In the genomic region with DNA sequence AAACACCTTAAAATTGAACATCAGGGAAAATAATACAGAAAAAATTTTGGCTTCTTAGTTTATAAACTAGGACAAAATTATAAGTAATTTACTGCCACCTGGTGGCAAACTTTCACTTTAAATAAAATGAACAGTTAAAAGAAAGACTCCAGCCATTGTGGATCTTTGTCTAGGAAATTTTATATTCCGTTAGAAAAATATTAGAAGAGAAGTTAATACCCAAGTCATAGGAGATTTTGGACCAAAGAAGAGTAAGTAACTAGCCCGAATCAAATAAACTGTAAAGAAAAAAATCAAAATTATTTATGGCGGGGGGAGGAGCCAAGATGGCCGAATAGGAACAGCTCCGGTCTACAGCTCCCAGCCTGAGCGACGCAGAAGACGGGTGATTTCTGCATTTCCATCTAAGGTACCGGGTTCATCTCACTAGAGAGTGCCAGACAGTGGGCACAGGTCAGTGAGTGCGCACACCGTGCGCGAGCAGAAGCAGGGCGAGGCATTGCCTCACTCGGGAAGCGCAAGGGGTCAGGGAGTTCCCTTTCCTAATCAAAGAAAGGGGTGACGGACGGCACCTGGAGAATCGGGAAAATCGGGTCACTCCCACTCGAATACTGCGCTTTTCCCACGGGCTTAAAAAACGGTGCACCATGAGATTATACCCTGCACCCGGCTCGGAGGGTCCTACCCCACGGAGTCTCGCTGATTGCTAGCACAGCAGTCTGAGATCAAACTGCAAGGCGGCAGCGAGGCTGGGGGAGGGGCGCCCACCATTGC, we compare ENCODE assay signal across 8 cellular contexts.
DNase-seq lines count a peak whose midpoint lies in the region; ATAC-seq, FAIRE-seq and TF ChIP-seq lines count a peak whose summit lies in the region.
"Not testable (repeated sequence)": the region's sequence is repeated elsewhere in the genome, so short reads cannot be mapped to it uniquely, and the experiment has no call there.

No MANE protein-coding gene starts in this region.

- not testable (repeated sequence) for H3K36me3 Mint-ChIP-seq in activated CD4-positive, alpha-beta T cell treated with anti-CD3 and anti-CD28 coated beads, Interleukin-2, amount 10 ng/mL, durations not matched to agents 7 days and 5 days (ENCODE audit: low read depth)

- not testable (repeated sequence) for H3K9me3 ChIP-seq in endothelial cell of umbilical vein (replicated peaks; ENCODE audit: control insufficient read depth, insufficient read depth, low read length); HepG2 (ENCODE audit: low read length)

- not testable (repeated sequence) for H3K4me2 ChIP-seq in endothelial cell of umbilical vein (ENCODE audit: insufficient read depth, low read length)
- peak overlapping the region; percentile 67 for H3K4me2 ChIP-seq in HepG2 (ENCODE audit: low read depth, low read length)

- TF ChIP-seq RAD21 in HepG2 (CRISPR knock-in tag; IDR thresholded peaks at IDR 0.05) = not testable (repeated sequence)

- intact Hi-C loops in endothelial cell of umbilical vein (cut with micrococcal nuclease) (loop anchor here (1.0 kb wide), 2 partner anchors 39 to 63 kb away; no protein-coding TSS in a partner anchor), HepG2 (cut with micrococcal nuclease; ENCODE audit: unreplicated experiment) (loop anchor here (1.0 to 10.0 kb wide), 4 partner anchors 39 to 662 kb away; a partner anchor contains a TSS)

- in situ Hi-C loops in HepG2 (cut with HindIII; ENCODE audit: extremely low pct_ligation_motif_present, low pct_unique_long_range_greater_than_20kb) = loop anchor here (25.0 kb wide), 2 partner anchors 660 to 1060 kb away; a partner anchor contains a TSS

- not testable (repeated sequence) for BruUV-seq in endothelial cell of umbilical vein (replicated peaks; lab: Mats Ljungman, UMichigan); HepG2 (replicated peaks; lab: Mats Ljungman, UMichigan)

- POLR2A ChIA-PET in activated CD4-positive, alpha-beta T cell treated with anti-CD3 and anti-CD28 coated beads, Interleukin-2, amount 10 ng/mL, durations not matched to agents 7 days and 5 days (lab: Charles Lee); endothelial cell of umbilical vein (lab: Charles Lee); HepG2 (lab: Yijun Ruan, JAX): not testable (repeated sequence)

- H3K36me3 ChIP-seq in endothelial cell of umbilical vein (ENCODE audit: control insufficient read depth in 2 of 2, extremely low read depth in 1 of 2, insufficient read depth in 2 of 2, low read length in 2 of 2); HepG2 (replicated peaks in 1 of 2; ENCODE audit: control insufficient read depth in 1 of 2, insufficient read depth in 2 of 2, low read length in 2 of 2): not testable (repeated sequence)

- H3K9me3 Mint-ChIP-seq in activated CD4-positive, alpha-beta T cell treated with anti-CD3 and anti-CD28 coated beads, Interleukin-2, amount 10 ng/mL, durations not matched to agents 7 days and 5 days = not testable (repeated sequence)

- not testable (repeated sequence) for DNase-seq in D721Med (ENCODE audit: insufficient read length, low spot score); HFF-Myc (ENCODE audit: extremely low read depth, low read depth)
- DNase-seq in NCI-H1417 treated with DMSO at 0.1 percent for 48 hours (lab: John Stamatoyannopoulos, UW) (peak; percentile 72), NOMO-1 treated with dmso at 0.1 percent for 144 hours (lab: John Stamatoyannopoulos, UW; ENCODE audit: unreplicated experiment) (peak; percentile 11), endothelial cell of umbilical vein (ENCODE audit: low read depth, low spot score) (peak; percentile 34), HepG2 (ENCODE audit: low spot score) (peak; percentile 50), stromal cell of bone marrow (ENCODE audit: low read depth) (peak; percentile 35)
- DNase-seq in activated CD4-positive, alpha-beta T cell treated with anti-CD3 and anti-CD28 coated beads, Interleukin-2, amount 10 ng/mL, durations not matched to agents 7 days and 5 days = peak; percentile 22

- not testable (repeated sequence) for H3K9ac ChIP-seq in endothelial cell of umbilical vein (replicated peaks; ENCODE audit: extremely low read depth, insufficient read depth, low read length)
- peak overlapping the region; percentile 52; the same call in 1 of the 2 replicates for H3K9ac ChIP-seq in HepG2 (ENCODE audit: insufficient read depth, low read depth, low read length)

- H3K9me1 ChIP-seq in endothelial cell of umbilical vein (replicated peaks; ENCODE audit: control insufficient read depth, extremely low read depth, insufficient read depth, low read length) = not testable (repeated sequence)

- WGBS in HepG2 (ENCODE audit: low lambda C conversion rate) = 3% methylated on average over 9 of the region's 31 CpGs

- H2AFZ ChIP-seq in endothelial cell of umbilical vein (ENCODE audit: low read depth, low read length); HepG2 (ENCODE audit: low read length): not testable (repeated sequence)

- not testable (repeated sequence) for H3K27ac Mint-ChIP-seq in activated CD4-positive, alpha-beta T cell treated with anti-CD3 and anti-CD28 coated beads, Interleukin-2, amount 10 ng/mL, durations not matched to agents 7 days and 5 days

- not testable (repeated sequence) for H3K4me1 ChIP-seq in endothelial cell of umbilical vein (ENCODE audit: control insufficient read depth, extremely low read depth, insufficient read depth, low read length); HepG2 (ENCODE audit: insufficient read depth, low read length)

- H3K4me1 Mint-ChIP-seq in activated CD4-positive, alpha-beta T cell treated with anti-CD3 and anti-CD28 coated beads, Interleukin-2, amount 10 ng/mL, durations not matched to agents 7 days and 5 days = not testable (repeated sequence)

- not testable (repeated sequence) for H3K4me3 Mint-ChIP-seq in activated CD4-positive, alpha-beta T cell treated with anti-CD3 and anti-CD28 coated beads, Interleukin-2, amount 10 ng/mL, durations not matched to agents 7 days and 5 days

- not testable (repeated sequence) for H3K79me2 ChIP-seq in endothelial cell of umbilical vein (ENCODE audit: control insufficient read depth, insufficient read depth, low read length); HepG2 (ENCODE audit: insufficient read depth, low read length)

- not testable (repeated sequence) for H4K20me1 ChIP-seq in endothelial cell of umbilical vein (replicated peaks; ENCODE audit: control insufficient read depth, extremely low read depth, insufficient read depth, low read length); HepG2 (ENCODE audit: insufficient read depth, low read length)

- H3K27ac ChIP-seq in endothelial cell of umbilical vein (ENCODE audit: insufficient read depth, low read depth, low read length); HepG2 (ENCODE audit: extremely low read length, insufficient read depth, low read length): not testable (repeated sequence)

- H3K27me3 Mint-ChIP-seq in activated CD4-positive, alpha-beta T cell treated with anti-CD3 and anti-CD28 coated beads, Interleukin-2, amount 10 ng/mL, durations not matched to agents 7 days and 5 days = not testable (repeated sequence)

- FAIRE-seq in D721Med (lab: Jason Lieb, UNC); HepG2 (lab: Jason Lieb, UNC): not testable (repeated sequence)
- FAIRE-seq in endothelial cell of umbilical vein (lab: Jason Lieb, UNC) = peak; percentile 24

- TF ChIP-seq POLR2A in endothelial cell of umbilical vein (IDR thresholded peaks at IDR 0.05; ENCODE audit: low read depth, low read length); HepG2 (IDR thresholded peaks at IDR 0.05; ENCODE audit: insufficient read depth in 1 of 2, low read depth in 2 of 2, low read length in 2 of 2): not testable (repeated sequence)

- CTCF ChIA-PET in activated CD4-positive, alpha-beta T cell treated with anti-CD3 and anti-CD28 coated beads, Interleukin-2, amount 10 ng/mL, durations not matched to agents 7 days and 5 days (lab: Charles Lee) = not testable (repeated sequence)
- CTCF ChIA-PET in endothelial cell of umbilical vein (lab: Charles Lee) = interaction anchor here (0.8 to 6.0 kb wide), 7 partner anchors 9 to 661 kb away, joined by 3 to 74 read pairs (median 5); no protein-coding TSS in a partner anchor
- CTCF ChIA-PET in HepG2 (lab: Yijun Ruan, JAX; ENCODE audit: low intra/inter-chr PET ratio, low total read pairs) = interaction anchor here (1.1 kb wide), 1 partner anchor 38 kb away, joined by 6 read pairs; no protein-coding TSS in a partner anchor

- TF ChIP-seq CTCF in D721Med (IDR thresholded peaks at IDR 0.05; ENCODE audit: insufficient read depth, missing control alignments) (peak; percentile 40), HFF-Myc (IDR thresholded peaks at IDR 0.05; ENCODE audit: low read depth, low read length, missing control alignments) (peak; percentile 3), endothelial cell of umbilical vein (IDR thresholded peaks at IDR 0.05; ENCODE audit: extremely low read depth in 1 of 2, insufficient read depth in 1 of 2, low read depth in 1 of 2, low read length in 2 of 2) (peak in 1 of 2 donors; percentile 15), HepG2 (CRISPR knock-in tag; IDR thresholded peaks at IDR 0.05) (peak; percentile 23; the same call in 1 of the 2 replicates)

- not testable (repeated sequence) for TF ChIP-seq EP300 in HepG2 (IDR thresholded peaks at IDR 0.05; ENCODE audit: low read depth in 2 of 2, low read length in 2 of 2); HepG2 (CRISPR knock-in tag; IDR thresholded peaks at IDR 0.05; ENCODE audit: borderline replicate concordance)

- H3K4me3 ChIP-seq in HFF-Myc (replicated peaks; ENCODE audit: low read depth, low read length); endothelial cell of umbilical vein (replicated peaks in 1 of 3; ENCODE audit: insufficient read depth in 1 of 3, low read depth in 1 of 3, low read length in 3 of 3): not testable (repeated sequence)
- H3K4me3 ChIP-seq in HepG2 (replicated peaks in 1 of 3; ENCODE audit: insufficient read depth in 1 of 3, low read depth in 2 of 3, low read length in 3 of 3) = peak overlapping the region; percentile 59 to 65 (median 62); a peak in 5 of 6 replicates

- dilution Hi-C loops in endothelial cell of umbilical vein (cut with MboI; ENCODE audit: extremely low pct_ligation_motif_present, low sequenced_read_pairs) = not testable (repeated sequence)

- not testable (repeated sequence) for H3K27me3 ChIP-seq in endothelial cell of umbilical vein (ENCODE audit: control insufficient read depth in 2 of 2, insufficient read depth in 2 of 2, low read length in 2 of 2); HepG2 (ENCODE audit: control insufficient read depth in 1 of 2, insufficient read depth in 2 of 2, low read length in 2 of 2)

- peak; percentile 68 for ATAC-seq in HepG2

TF ChIP-seq in HepG2, 621 proteins besides CTCF, POLR2A, EP300 and RAD21 (continues in another document):
- TF ChIP-seq YY1 (IDR thresholded peaks at IDR 0.05; ENCODE audit: insufficient read depth, insufficient replicate concordance, low read depth, low read length) = peak; percentile 65
